ENCODE assay signal across 8 cellular contexts in the genomic region with DNA sequence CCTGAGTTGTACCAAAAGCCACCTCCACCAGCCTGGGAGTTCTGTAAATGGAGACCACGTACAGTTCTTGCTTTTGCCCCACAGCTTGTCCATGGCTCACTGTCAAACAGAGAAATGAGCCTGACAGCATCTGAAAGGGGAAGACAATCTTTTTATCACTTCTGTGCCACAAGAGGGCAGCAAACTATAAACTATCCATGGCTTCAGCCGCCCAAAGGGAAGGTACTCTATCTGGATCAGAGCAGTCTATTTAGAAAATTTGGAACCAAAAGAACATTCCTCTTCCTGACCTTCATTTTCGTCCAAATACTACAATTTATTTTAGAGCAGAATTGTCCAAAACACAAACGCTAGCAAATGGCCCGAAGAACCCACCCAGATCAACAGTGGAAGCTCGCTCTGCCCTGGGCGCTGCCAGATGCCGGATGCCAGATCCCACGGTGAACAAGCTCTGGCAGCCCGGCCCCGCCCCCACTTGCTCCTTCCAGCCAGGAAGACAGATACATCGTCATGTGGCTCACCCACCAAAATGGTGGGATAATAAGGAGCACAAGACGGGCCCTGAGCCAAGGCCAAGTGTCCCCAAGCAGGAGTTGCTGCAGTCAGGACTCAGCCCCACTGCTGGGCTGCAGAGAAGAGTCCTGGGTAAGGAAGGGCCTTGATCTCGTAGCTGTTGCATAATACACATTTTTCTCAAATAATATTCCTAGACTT. TPM values are rescaled to one million over a fixed set of nuclear protein-coding genes. Genes with fewer than 3 reads are reported as not detected.
DNase-seq lines count a peak whose midpoint lies in the region; ATAC-seq, FAIRE-seq and TF ChIP-seq lines count a peak whose summit lies in the region.

No MANE protein-coding gene starts in this region.

- TF ChIP-seq CTCF in 22Rv1 (IDR thresholded peaks at IDR 0.05) = peak; percentile 78
- peak; percentile 57 for TF ChIP-seq CTCF in cardiac fibroblast (IDR thresholded peaks at IDR 0.05; ENCODE audit: low read depth, low read length)
- TF ChIP-seq CTCF in retinal pigment epithelial cell (conservative IDR thresholded peaks at IDR 0.05; ENCODE audit: low read depth, low read length) = peak; percentile 57

- FAIRE-seq in GM12891 (lab: Jason Lieb, UNC) = peak; percentile 77

- DNase-seq in GM12891 (ENCODE audit: insufficient read length, low spot score) (peak; percentile 58), NCI-H2029 treated with DMSO at 0.1 percent for 48 hours (lab: John Stamatoyannopoulos, UW) (peak; percentile 82), T-helper 22 cell (ENCODE audit: low read depth) (peak; percentile 8), cardiac fibroblast (ENCODE audit: low read depth in 2 of 2) (peak; percentile 91), retinal pigment epithelial cell (ENCODE audit: low read depth) (no peak)

- H3K27me3 ChIP-seq in iPS-15b (ENCODE audit: control insufficient read depth, insufficient read depth, low read length) = no peaks in the 10 kb centered on the region

- H3K4me1 ChIP-seq in iPS-15b (ENCODE audit: control insufficient read depth, insufficient read depth, low read length) = peaks cover 9% of the 10 kb centered on the region

- ATAC-seq in GM19324 (IDR thresholded peaks at IDR 0.05; ENCODE audit: low FRiP score, unreplicated experiment) = no peak

- TF ChIP-seq POLR2A in GM12891 (IDR thresholded peaks at IDR 0.05; ENCODE audit: low read depth, low read length) = no peak

- no peak overlapping the region for H3K27ac ChIP-seq in 22Rv1

- H3K4me3 ChIP-seq in cardiac fibroblast (replicated peaks in 1 of 2; ENCODE audit: low read depth in 2 of 2, low read length in 2 of 2) (peak overlapping the region; percentile 3 to 43), iPS-15b (ENCODE audit: low read depth, low read length) (peak overlapping the region; percentile 11), retinal pigment epithelial cell (ENCODE audit: low read length) (peak overlapping the region; percentile 41)

- H3K36me3 ChIP-seq in iPS-15b (ENCODE audit: control insufficient read depth, insufficient read depth, low read length) = no peaks in the 10 kb centered on the region

- no peak overlapping the region for H3K9ac ChIP-seq in iPS-15b (ENCODE audit: low read depth, low read length)

- H3K9me3 ChIP-seq in iPS-15b (ENCODE audit: control insufficient read depth, insufficient read depth, low read length) = no peaks in the 10 kb centered on the region

TF ChIP-seq in GM12891, 5 proteins besides CTCF, POLR2A, EP300 and RAD21:
- TF ChIP-seq POU2F2 (IDR thresholded peaks at IDR 0.05; ENCODE audit: low read depth, low read length) (no peak), POLR2AphosphoS5 (IDR thresholded peaks at IDR 0.05; ENCODE audit: low read depth, low read length) (no peak), TAF1 (IDR thresholded peaks at IDR 0.05; ENCODE audit: low read depth, low read length) (no peak), PAX5 (IDR thresholded peaks at IDR 0.05; ENCODE audit: insufficient read depth, low read length, severe bottlenecking) (no peak), SPI1 (IDR thresholded peaks at IDR 0.05; ENCODE audit: low read depth, low read length) (peak; percentile 59)

RNA-seq across cellular contexts. Expression of a gene that starts 23.9 kb away (rescaled TPM):
- not detected for polyA plus RNA-seq in GM12891 (2012; ENCODE audit: low read depth, missing spikeins)

RNA-seq across cellular contexts. Expression of a gene that starts 57.7 kb away (rescaled TPM):
- polyA plus RNA-seq in GM12891 (2012; ENCODE audit: low read depth, missing spikeins) = 2.3 TPM
